8 cellular contexts compared by ENCODE assay signal in the genomic region with DNA sequence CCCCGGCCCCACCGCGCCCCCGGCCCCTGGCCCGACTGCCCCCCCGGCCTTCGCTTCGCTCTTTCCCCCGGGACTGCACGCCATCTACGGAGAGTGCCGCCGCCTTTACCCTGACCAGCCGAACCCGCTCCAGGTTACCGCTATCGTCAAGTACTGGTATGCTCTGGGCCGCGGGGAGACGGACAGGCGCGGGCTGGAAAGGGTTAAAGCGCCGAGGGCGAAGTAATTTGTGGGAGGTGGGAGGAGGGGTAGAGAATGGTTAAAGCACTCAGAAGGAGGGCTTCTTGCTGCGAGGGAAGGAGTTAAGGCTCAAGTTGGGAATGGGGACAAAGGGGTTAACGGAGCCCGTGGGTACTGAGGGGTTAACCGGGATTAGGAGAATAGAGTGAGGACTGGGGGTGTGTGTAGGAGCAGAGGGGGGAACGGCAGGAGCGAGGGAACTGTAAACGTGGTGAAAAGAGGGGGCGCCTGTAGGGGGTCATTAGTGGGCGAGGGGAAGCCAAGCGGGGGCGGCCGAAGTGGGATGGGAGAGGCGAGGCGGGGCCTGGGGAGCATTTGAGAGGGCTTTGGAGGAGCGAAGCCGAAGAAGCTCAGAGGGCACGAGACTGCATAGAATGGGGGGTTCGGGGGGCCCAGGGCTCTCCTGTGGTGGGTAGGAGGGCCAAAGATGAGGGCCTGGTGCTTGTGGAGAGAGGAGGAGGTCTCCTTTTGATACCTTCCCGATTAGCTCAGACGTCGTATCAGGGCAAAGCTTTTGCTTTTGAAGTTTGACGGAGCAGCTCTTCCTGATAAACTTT. TPM values are rescaled to one million over a fixed set of nuclear protein-coding genes. Genes with fewer than 3 reads are reported as not detected.
DNase-seq lines count a peak whose midpoint lies in the region; ATAC-seq and TF ChIP-seq lines count a peak whose summit lies in the region.

No MANE protein-coding gene starts in this region.

- H3K9me3 ChIP-seq in H9 (ENCODE audit: control insufficient read depth, low read depth, low read length) (no peaks in the 10 kb centered on the region), SJSA1 (replicated peaks) (no peaks in the 10 kb centered on the region)

- H2BK15ac ChIP-seq in H9 (ENCODE audit: low read depth, low read length) = no peak overlapping the region

- no peak overlapping the region for H3K18ac ChIP-seq in H9 (ENCODE audit: insufficient read length, low read depth, low read length)

- H3K23ac ChIP-seq in H9 (ENCODE audit: insufficient read length, low read depth, low read length) = no peak overlapping the region

- WGBS in H9 (ENCODE audit: extremely low coverage, insufficient read length, low lambda C conversion rate) = no CpG with 5 or more reads among the region's 47 CpGs

- ATAC-seq in HG02938 (IDR thresholded peaks at IDR 0.05; ENCODE audit: unreplicated experiment) = no peak

- peak overlapping the region in 1 of 2 experiments; percentile 92; a peak in 4 of 5 replicates for H3K4me3 Mint-ChIP-seq in H9
- no peak overlapping the region for H3K4me3 Mint-ChIP-seq in immature natural killer cell

- no peak for TF ChIP-seq CTCF in H9 (conservative IDR thresholded peaks at IDR 0.05)
- TF ChIP-seq CTCF in astrocyte of the spinal cord (IDR thresholded peaks at IDR 0.05; ENCODE audit: low read depth, low read length) = no peak

- H3K27me3 ChIP-seq in H9 (ENCODE audit: insufficient read depth, low read length) = peaks cover 4% of the 10 kb centered on the region; the same call in 1 of the 2 replicates
- H3K27me3 ChIP-seq in SJSA1 (replicated peaks) = no peaks in the 10 kb centered on the region

- H3K4me1 ChIP-seq in H9 (ENCODE audit: insufficient read depth, low read length) (no peaks in the 10 kb centered on the region), SJSA1 (replicated peaks) (peaks cover 12% of the 10 kb centered on the region)

- no peak overlapping the region for H4K8ac ChIP-seq in H9 (replicated peaks; ENCODE audit: insufficient read length, low read depth, low read length)

- no peak overlapping the region for H3K14ac ChIP-seq in H9 (ENCODE audit: insufficient read depth, low read length)

- H2BK5ac ChIP-seq in H9 (ENCODE audit: insufficient read length, low read length) = no peak overlapping the region

- no peak overlapping the region for H3K4ac ChIP-seq in H9 (ENCODE audit: low read depth, low read length)

- H3K36me3 Mint-ChIP-seq in H9 (ENCODE audit: insufficient read depth in 1 of 3, low read depth in 3 of 3) (peaks cover 5 to 18% (median 12%) of the 10 kb centered on the region in 3 experiments), immature natural killer cell (peaks cover 0 to 3% (median 0%) of the 10 kb centered on the region in 3 donors)

- no peak overlapping the region for H3K56ac ChIP-seq in H9 (ENCODE audit: insufficient read length, low read depth, low read length)

- no peaks in the 10 kb centered on the region for H4K20me1 ChIP-seq in H9 (ENCODE audit: control insufficient read depth, insufficient read depth, insufficient read length)

- H3K4me1 Mint-ChIP-seq in H9 (peaks cover 8 to 9% of the 10 kb centered on the region in 2 experiments), immature natural killer cell (peaks cover 19 to 23% of the 10 kb centered on the region in 2 donors)

- H2AK5ac ChIP-seq in H9 (ENCODE audit: insufficient read length, low read length) = no peak overlapping the region

- no peak overlapping the region for H4K91ac ChIP-seq in H9 (ENCODE audit: insufficient read length, low read depth, low read length)

- H2AFZ ChIP-seq in H9 (ENCODE audit: low read length) = no peak overlapping the region

- H3T11ph ChIP-seq in H9 (ENCODE audit: low read length) = no peak overlapping the region

- no peaks in the 10 kb centered on the region; the same call in 1 of the 2 replicates for H3K79me2 ChIP-seq in H9 (ENCODE audit: insufficient read depth, low read length)

- peak; percentile 70 for DNase-seq in H9
- peak in 1 of 2 experiments; percentile 29 for DNase-seq in SJSA1 (ENCODE audit: low read depth in 1 of 2, low spot score in 2 of 2)
- DNase-seq in astrocyte of the spinal cord (ENCODE audit: low read depth, low spot score) = peak; percentile 23
- DNase-seq in immature natural killer cell = no peak
- peak; percentile 32 for DNase-seq in stimulated activated CD4-positive, alpha-beta T cell treated with anti-CD3 and anti-CD28 coated beads, Interleukin-12 subunit alpha, Interleukin-12 subunit beta, amount 100 ng/mL, for 4 hours
- DNase-seq in cortex of kidney (lab: John Stamatoyannopoulos, UW) = no peak
- no peak for DNase-seq in NCI-H2029 treated with DMSO at 0.1 percent for 48 hours (lab: John Stamatoyannopoulos, UW)

- no peak overlapping the region for H3K27ac ChIP-seq in H9 (ENCODE audit: insufficient read length, low read depth, low read length)
- H3K27ac ChIP-seq in SJSA1 = no peak overlapping the region

- in situ Hi-C loops in astrocyte of the spinal cord (cut with HindIII; ENCODE audit: low sequenced_read_pairs) = loop anchor here (10.0 kb wide), 1 partner anchor 70 kb away; no protein-coding TSS in a partner anchor

- H4K5ac ChIP-seq in H9 (ENCODE audit: insufficient read length, low read depth, low read length) = no peak overlapping the region

- peaks cover 3% of the 10 kb centered on the region for H3K23me2 ChIP-seq in H9 (ENCODE audit: insufficient read length, low read depth, low read length, poor library complexity, severe bottlenecking)

- H2BK20ac ChIP-seq in H9 (ENCODE audit: low read depth, low read length, poor library complexity, severe bottlenecking) = no peak overlapping the region

- no peak overlapping the region for H2BK12ac ChIP-seq in H9 (ENCODE audit: insufficient read length, low read depth, low read length)

- H3K27ac Mint-ChIP-seq in H9 (peak overlapping the region; percentile 81 to 91 (median 82)), immature natural killer cell (peak overlapping the region in 5 of 6 donors; percentile 62 to 90 (median 84))

- peak overlapping the region; percentile 76 for H3K4me2 ChIP-seq in H9 (ENCODE audit: insufficient read depth, insufficient read length, low read length)

- no peaks in the 10 kb centered on the region for H3K79me1 ChIP-seq in H9 (ENCODE audit: insufficient read depth, low read depth, low read length, poor library complexity, severe bottlenecking)

- peaks cover 33% of the 10 kb centered on the region for H3K27me3 Mint-ChIP-seq in H9 (ENCODE audit: low read depth)
- H3K27me3 Mint-ChIP-seq in immature natural killer cell (ENCODE audit: low read depth in 3 of 3) = peaks cover 0 to 5% (median 0%) of the 10 kb centered on the region in 3 donors

- H3K4me3 ChIP-seq in SJSA1 = peak overlapping the region; percentile 78
- peak overlapping the region; percentile 89 for H3K4me3 ChIP-seq in astrocyte of the spinal cord (ENCODE audit: low read depth, low read length)

- H3K9ac ChIP-seq in H9 (ENCODE audit: extremely low read depth, insufficient read length, low read length) = peak overlapping the region; percentile 2

- no peak overlapping the region for H2BK120ac ChIP-seq in H9 (ENCODE audit: low read depth, low read length, poor library complexity, severe bottlenecking)

- H3K9me3 Mint-ChIP-seq in H9 (no peaks in the 10 kb centered on the region; a peak in 1 of 5 replicates), immature natural killer cell (no peaks in the 10 kb centered on the region)

- H3K36me3 ChIP-seq in SJSA1 = peaks cover 9% of the 10 kb centered on the region

RNA-seq across cellular contexts. Expression of gene SUFU, which starts 0.6 kb away (rescaled TPM):
- 9.4 and 9.5 TPM in 2 replicates for total RNA-seq in H9 (2021)
- 2.7 and 3.7 TPM in 2 replicates for total RNA-seq in SJSA1 (2014; rRNA removed; shearing (Covaris generic))
- 1 to 10 TPM; 1.3 to 6.7 (median 2.1) TPM for polyA plus RNA-seq in immature natural killer cell

RNA-seq across cellular contexts. Expression of gene ACTR1A, which starts 1.9 kb away (rescaled TPM):
- 82.1 and 84.2 TPM in 2 replicates for total RNA-seq in H9 (2021)
- total RNA-seq in SJSA1 (2014; rRNA removed; shearing (Covaris generic)) = 117 and 126 TPM in 2 replicates
- polyA plus RNA-seq in immature natural killer cell = 100 to 1,000 TPM in 2 of 3 donors, 10 to 100 TPM in 1; 91.6 to 125 (median 115) TPM

RNA-seq across cellular contexts. Expression of gene C10orf95, which starts 53.0 kb away (rescaled TPM):
- not detected in 2 replicates for total RNA-seq in H9 (2021)
- total RNA-seq in SJSA1 (2014; rRNA removed; shearing (Covaris generic)) = not detected in 2 replicates
- polyA plus RNA-seq in immature natural killer cell = under 1 TPM; 0.32 to 0.67 (median 0.59) TPM

Comparison
In these comparisons a context has a peak if more than half of its experiments do, and no peak if none do; other contexts are left out.
1. DNase-seq: peak in H9 (single experiment), astrocyte of the spinal cord (single experiment) and stimulated activated CD4-positive, alpha-beta T cell treated with anti-CD3 and anti-CD28 coated beads, Interleukin-12 subunit alpha, Interleukin-12 subunit beta, amount 100 ng/mL, for 4 hours (single experiment); none in immature natural killer cell (0 of 3), cortex of kidney (single experiment) and NCI-H2029 treated with DMSO at 0.1 percent for 48 hours (single experiment).